In the genomic region with DNA sequence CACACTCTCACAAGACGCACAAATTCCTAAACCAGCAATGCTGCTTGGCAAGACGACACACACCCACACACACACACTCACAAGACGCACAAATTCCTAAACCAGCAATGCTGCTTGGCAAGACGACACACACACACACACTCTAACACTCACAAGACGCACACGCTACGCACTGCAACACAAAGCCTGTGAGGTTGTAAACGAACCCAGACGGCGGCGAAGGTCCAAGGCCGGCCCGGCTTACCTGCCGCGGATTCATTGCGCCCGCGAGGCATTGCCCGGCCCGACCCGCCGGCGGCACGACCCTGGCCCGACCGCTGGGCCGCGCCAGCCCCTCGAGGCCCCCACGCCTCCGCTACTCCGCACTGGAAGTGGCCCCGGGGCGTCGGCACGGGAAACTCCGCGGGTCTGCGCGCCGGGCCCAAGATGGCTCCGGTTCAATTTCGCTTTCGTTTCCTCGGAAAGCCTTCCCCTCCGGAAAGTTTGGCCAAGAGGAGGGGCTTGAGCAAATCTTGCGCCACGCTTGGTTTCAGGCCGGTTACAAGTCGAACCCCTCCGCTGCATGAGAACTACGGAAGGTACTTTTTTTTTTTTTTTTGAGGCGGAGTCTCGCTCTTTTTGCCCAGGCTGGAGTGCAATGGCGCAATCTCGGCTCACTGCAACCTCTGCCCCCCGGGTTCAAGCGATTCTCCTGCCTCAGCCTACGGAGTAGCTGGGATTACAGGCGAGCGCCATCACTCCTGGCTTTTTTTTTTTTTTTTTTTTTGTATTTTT, we compare ENCODE assay signal across 1 cellular context.
TF ChIP-seq lines count a peak whose summit lies in the region.

Gene ADAR (minus strand): TSS at position 439 of the 774 bp plus-strand sequence. CDS start 180 bp downstream, at position 259.

TF ChIP-seq in K562, 482 proteins besides CTCF, POLR2A, EP300 and RAD21 (continued from another document and continues in another):
- no peak for TF ChIP-seq RBM15 (IDR thresholded peaks at IDR 0.05; ENCODE audit: insufficient read depth, low read length)
- peak; percentile 76 for TF ChIP-seq IRF9 (tag; IDR thresholded peaks at IDR 0.05)
- peak; percentile 60; the same call in 1 of the 2 replicates for TF ChIP-seq SP1 (CRISPR knock-in tag; IDR thresholded peaks at IDR 0.05)
- no peak for TF ChIP-seq STAG1 (CRISPR knock-in tag; IDR thresholded peaks at IDR 0.05; ENCODE audit: borderline replicate concordance)
- TF ChIP-seq PCBP1 (IDR thresholded peaks at IDR 0.05; ENCODE audit: low read depth, low read length, poor library complexity, severe bottlenecking) = peak; percentile 68
- 0 out of 2 replicates have a peak, but pooled peaks have one; percentile 23 for TF ChIP-seq SPI1 (IDR thresholded peaks at IDR 0.05; ENCODE audit: borderline replicate concordance, low read depth, low read length)
- no peak for TF ChIP-seq THRAP3 (IDR thresholded peaks at IDR 0.05; ENCODE audit: borderline replicate concordance)
- TF ChIP-seq POLR2B (IDR thresholded peaks at IDR 0.05; ENCODE audit: low read depth, partially characterized antibody) = no peak
- no peak for TF ChIP-seq MED1 (CRISPR knock-in tag; IDR thresholded peaks at IDR 0.05; ENCODE audit: borderline replicate concordance)
- no peak for TF ChIP-seq TCF7L2 (IDR thresholded peaks at IDR 0.05; ENCODE audit: low read depth, low read length)
- no peak for TF ChIP-seq SRSF9 (IDR thresholded peaks at IDR 0.05; ENCODE audit: borderline replicate concordance, low read depth, low read length)
- no peak for TF ChIP-seq BCL6 (CRISPR knock-in tag; IDR thresholded peaks at IDR 0.05)
- TF ChIP-seq, protein P1, sequence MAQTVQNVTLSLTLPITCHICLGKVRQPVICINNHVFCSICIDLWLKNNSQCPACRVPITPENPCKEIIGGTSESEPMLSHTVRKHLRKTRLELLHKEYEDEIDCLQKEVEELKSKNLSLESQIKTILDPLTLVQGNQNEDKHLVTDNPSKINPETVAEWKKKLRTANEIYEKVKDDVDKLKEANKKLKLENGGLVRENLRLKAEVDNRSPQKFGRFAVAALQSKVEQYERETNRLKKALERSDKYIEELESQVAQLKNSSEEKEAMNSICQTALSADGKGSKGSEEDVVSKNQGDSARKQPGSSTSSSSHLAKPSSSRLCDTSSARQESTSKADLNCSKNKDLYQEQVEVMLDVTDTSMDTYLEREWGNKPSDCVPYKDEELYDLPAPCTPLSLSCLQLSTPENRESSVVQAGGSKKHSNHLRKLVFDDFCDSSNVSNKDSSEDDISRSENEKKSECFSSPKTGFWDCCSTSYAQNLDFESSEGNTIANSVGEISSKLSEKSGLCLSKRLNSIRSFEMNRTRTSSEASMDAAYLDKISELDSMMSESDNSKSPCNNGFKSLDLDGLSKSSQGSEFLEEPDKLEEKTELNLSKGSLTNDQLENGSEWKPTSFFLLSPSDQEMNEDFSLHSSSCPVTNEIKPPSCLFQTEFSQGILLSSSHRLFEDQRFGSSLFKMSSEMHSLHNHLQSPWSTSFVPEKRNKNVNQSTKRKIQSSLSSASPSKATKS (CRISPR knock-in tag; IDR thresholded peaks at IDR 0.05) = no peak
- TF ChIP-seq ZNF395 (CRISPR knock-in tag; IDR thresholded peaks at IDR 0.05) = no peak; the same call in 1 of the 2 replicates
- peak in 1 of 3 experiments; percentile 73; a peak in 2 of 6 replicates for TF ChIP-seq ZBTB11 (CRISPR knock-in tag; IDR thresholded peaks at IDR 0.05)
- TF ChIP-seq HINFP (tag; conservative IDR thresholded peaks at IDR 0.05; ENCODE audit: low read depth) = no peak
- TF ChIP-seq ELK1 (CRISPR knock-in tag; IDR thresholded peaks at IDR 0.05) = no peak
- no peak for TF ChIP-seq ZNF780A (CRISPR knock-in tag; IDR thresholded peaks at IDR 0.05)
- 0 out of 2 replicates have a peak, but pooled peaks have one; percentile 37 for TF ChIP-seq ETV5 (CRISPR knock-in tag; IDR thresholded peaks at IDR 0.05; ENCODE audit: low read depth)
- no peak for TF ChIP-seq WHSC1 (IDR thresholded peaks at IDR 0.05; ENCODE audit: low read length)
- TF ChIP-seq, protein P2, sequence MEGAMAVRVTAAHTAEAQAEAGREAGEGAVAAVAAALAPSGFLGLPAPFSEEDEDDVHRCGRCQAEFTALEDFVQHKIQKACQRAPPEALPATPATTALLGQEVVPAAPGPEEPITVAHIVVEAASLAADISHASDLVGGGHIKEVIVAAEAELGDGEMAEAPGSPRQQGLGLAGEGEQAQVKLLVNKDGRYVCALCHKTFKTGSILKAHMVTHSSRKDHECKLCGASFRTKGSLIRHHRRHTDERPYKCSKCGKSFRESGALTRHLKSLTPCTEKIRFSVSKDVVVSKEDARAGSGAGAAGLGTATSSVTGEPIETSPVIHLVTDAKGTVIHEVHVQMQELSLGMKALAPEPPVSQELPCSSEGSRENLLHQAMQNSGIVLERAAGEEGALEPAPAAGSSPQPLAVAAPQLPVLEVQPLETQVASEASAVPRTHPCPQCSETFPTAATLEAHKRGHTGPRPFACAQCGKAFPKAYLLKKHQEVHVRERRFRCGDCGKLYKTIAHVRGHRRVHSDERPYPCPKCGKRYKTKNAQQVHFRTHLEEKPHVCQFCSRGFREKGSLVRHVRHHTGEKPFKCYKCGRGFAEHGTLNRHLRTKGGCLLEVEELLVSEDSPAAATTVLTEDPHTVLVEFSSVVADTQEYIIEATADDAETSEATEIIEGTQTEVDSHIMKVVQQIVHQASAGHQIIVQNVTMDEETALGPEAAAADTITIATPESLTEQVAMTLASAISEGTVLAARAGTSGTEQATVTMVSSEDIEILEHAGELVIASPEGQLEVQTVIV (CRISPR knock-in tag; IDR thresholded peaks at IDR 0.05; ENCODE audit: borderline replicate concordance) = no peak
- TF ChIP-seq, protein P3, sequence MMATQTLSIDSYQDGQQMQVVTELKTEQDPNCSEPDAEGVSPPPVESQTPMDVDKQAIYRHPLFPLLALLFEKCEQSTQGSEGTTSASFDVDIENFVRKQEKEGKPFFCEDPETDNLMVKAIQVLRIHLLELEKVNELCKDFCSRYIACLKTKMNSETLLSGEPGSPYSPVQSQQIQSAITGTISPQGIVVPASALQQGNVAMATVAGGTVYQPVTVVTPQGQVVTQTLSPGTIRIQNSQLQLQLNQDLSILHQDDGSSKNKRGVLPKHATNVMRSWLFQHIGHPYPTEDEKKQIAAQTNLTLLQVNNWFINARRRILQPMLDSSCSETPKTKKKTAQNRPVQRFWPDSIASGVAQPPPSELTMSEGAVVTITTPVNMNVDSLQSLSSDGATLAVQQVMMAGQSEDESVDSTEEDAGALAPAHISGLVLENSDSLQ (IDR thresholded peaks at IDR 0.05) = no peak
- peak; percentile 17; the same call in 1 of the 2 replicates for TF ChIP-seq SOX6 (IDR thresholded peaks at IDR 0.05)
- no peak for TF ChIP-seq ZNF584 (CRISPR knock-in tag; IDR thresholded peaks at IDR 0.05; ENCODE audit: low read depth)
- TF ChIP-seq, protein P4, sequence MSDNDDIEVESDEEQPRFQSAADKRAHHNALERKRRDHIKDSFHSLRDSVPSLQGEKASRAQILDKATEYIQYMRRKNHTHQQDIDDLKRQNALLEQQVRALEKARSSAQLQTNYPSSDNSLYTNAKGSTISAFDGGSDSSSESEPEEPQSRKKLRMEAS (CRISPR knock-in tag; IDR thresholded peaks at IDR 0.05) = 0 out of 2 replicates have a peak, but pooled peaks have one; percentile 15
- TF ChIP-seq TCFL5 (CRISPR knock-in tag; conservative IDR thresholded peaks at IDR 0.05) = no peak
- TF ChIP-seq PHF21A (IDR thresholded peaks at IDR 0.05; ENCODE audit: borderline replicate concordance, low read depth) = no peak
- TF ChIP-seq BRCA1 (IDR thresholded peaks at IDR 0.05) = no peak
- no peak for TF ChIP-seq BRCA1 (CRISPR knock-in tag; IDR thresholded peaks at IDR 0.05)
- peak; percentile 52 for TF ChIP-seq BCOR (IDR thresholded peaks at IDR 0.05)
- TF ChIP-seq SMAD2 (IDR thresholded peaks at IDR 0.05; ENCODE audit: low read depth, low read length) = no peak
- no peak for TF ChIP-seq FOXJ2 (tag; IDR thresholded peaks at IDR 0.05)
- TF ChIP-seq HDAC3 (IDR thresholded peaks at IDR 0.05; ENCODE audit: borderline replicate concordance, partially characterized antibody) = no peak
- no peak for TF ChIP-seq ZNF75A (CRISPR knock-in tag; IDR thresholded peaks at IDR 0.05)
- peak; percentile 19; the same call in 1 of the 2 replicates for TF ChIP-seq HDAC2 (IDR thresholded peaks at IDR 0.05)
- TF ChIP-seq HOXB6 (CRISPR knock-in tag; IDR thresholded peaks at IDR 0.05; ENCODE audit: borderline replicate concordance) = no peak
- no peak for TF ChIP-seq HBP1 (CRISPR knock-in tag; IDR thresholded peaks at IDR 0.05)
- TF ChIP-seq, protein P5, sequence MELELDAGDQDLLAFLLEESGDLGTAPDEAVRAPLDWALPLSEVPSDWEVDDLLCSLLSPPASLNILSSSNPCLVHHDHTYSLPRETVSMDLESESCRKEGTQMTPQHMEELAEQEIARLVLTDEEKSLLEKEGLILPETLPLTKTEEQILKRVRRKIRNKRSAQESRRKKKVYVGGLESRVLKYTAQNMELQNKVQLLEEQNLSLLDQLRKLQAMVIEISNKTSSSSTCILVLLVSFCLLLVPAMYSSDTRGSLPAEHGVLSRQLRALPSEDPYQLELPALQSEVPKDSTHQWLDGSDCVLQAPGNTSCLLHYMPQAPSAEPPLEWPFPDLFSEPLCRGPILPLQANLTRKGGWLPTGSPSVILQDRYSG (tag; conservative IDR thresholded peaks at IDR 0.05; ENCODE audit: low read depth) = no peak
- peak; percentile 22; the same call in 1 of the 2 replicates for TF ChIP-seq CC2D1A (IDR thresholded peaks at IDR 0.05)
- TF ChIP-seq SMAD4 (CRISPR knock-in tag; conservative IDR thresholded peaks at IDR 0.05) = 0 out of 2 replicates have a peak, but pooled peaks have one; percentile 56
- TF ChIP-seq RBM39 (optimal IDR thresholded peaks at IDR 0.05; ENCODE audit: low read depth, low read length) = no peak
- TF ChIP-seq SAFB (IDR thresholded peaks at IDR 0.05; ENCODE audit: borderline replicate concordance, low read depth, low read length) = no peak
- no peak for TF ChIP-seq NCOA6 (IDR thresholded peaks at IDR 0.05)
